Comparison of ENCODE assay signal across 19 cellular contexts in genomic region chr1:236440373-236440772, GRCh38. TPM values are rescaled to one million over a fixed set of nuclear protein-coding genes. Genes with fewer than 3 reads are reported as not detected.
DNase-seq lines count a peak whose midpoint lies in the region; ATAC-seq, FAIRE-seq and TF ChIP-seq lines count a peak whose summit lies in the region.
"Had no signal": no experiment of that assay in that cellular context is flagged by ENCODE, and none has a peak within 500 bp of the region (broad histone marks: within the 10 kb centered on the region; RNA-seq: fewer than 3 reads in every experiment).

No MANE protein-coding gene starts in this region.

- H3K9me2 ChIP-seq in hepatocyte (replicated peaks; ENCODE audit: insufficient read depth) = no peaks in the 10 kb centered on the region

- no peak overlapping the region for H2AFZ ChIP-seq in hepatocyte

- no peaks in the 10 kb centered on the region for H3K79me2 ChIP-seq in hepatocyte

- TF ChIP-seq POLR2A in GM12892 (IDR thresholded peaks at IDR 0.05; ENCODE audit: low read depth, low read length) = no peak
- no peak for TF ChIP-seq POLR2A in spleen (IDR thresholded peaks at IDR 0.05)

- peak; percentile 57 for FAIRE-seq in GM12892 (lab: Jason Lieb, UNC)
- FAIRE-seq: D721Med, GM12891, GM18507 had no signal

- peak overlapping the region; percentile 37 for H3K4me2 ChIP-seq in hepatocyte
- H3K4me2 ChIP-seq: BLaER1 treated with 17β-estradiol and CSF1 and Interleukin-3, amounts not matched to agents 10 nM and 100 nM had no signal

- peaks cover 4% of the 10 kb centered on the region for H3K36me3 ChIP-seq in hepatocyte (replicated peaks; ENCODE audit: insufficient read depth, low read depth)
- H3K36me3 ChIP-seq in spleen = no peaks in the 10 kb centered on the region
- H3K36me3 ChIP-seq: BLaER1 treated with 17β-estradiol and CSF1 and Interleukin-3, amounts not matched to agents 10 nM and 100 nM had no signal

- intact Hi-C loops in spleen (cut with DNase I; ENCODE audit: low total_unique reads) = no loop called here

- H3K9me3 ChIP-seq in hepatocyte (ENCODE audit: low read depth) (no peaks in the 10 kb centered on the region), spleen (peaks cover 0 to 16% (median 2%) of the 10 kb centered on the region in 8 donors)

- 71% methylated on average over 2 of the region's 2 CpGs for WGBS in hepatocyte (ENCODE audit: low lambda C conversion rate, missing lambda C conversion rate)
- 69 to 85% (median 77%) methylated on average over 2 of the region's 2 CpGs for WGBS in spleen, 5 donors

- DNase-seq in GM12892 (ENCODE audit: insufficient read length) = no peak
- no peak for DNase-seq in hepatocyte (ENCODE audit: low spot score)
- no peak for DNase-seq in spleen
- DNase-seq: 8988T; AML-193; Calu3; CD4-positive, alpha-beta T cell; CD8-positive, alpha-beta T cell; DMS79 treated with DMSO at 0.1 percent for 48 hours; GF-D8 had no signal

- TF ChIP-seq CTCF in hepatocyte (IDR thresholded peaks at IDR 0.05; ENCODE audit: poor library complexity) (no peak), spleen (IDR thresholded peaks at IDR 0.05 in 8 of 11, conservative IDR thresholded peaks at IDR 0.05 in 3 of 11) (no peak)

- H3K4me1 ChIP-seq in hepatocyte (ENCODE audit: insufficient read depth) (no peaks in the 10 kb centered on the region), spleen (no peaks in the 10 kb centered on the region)
- H3K4me1 ChIP-seq: BLaER1 treated with 17β-estradiol and CSF1 and Interleukin-3, amounts not matched to agents 10 nM and 100 nM had no signal

- no peaks in the 10 kb centered on the region for H4K20me1 ChIP-seq in hepatocyte (ENCODE audit: insufficient read depth, poor library complexity, severe bottlenecking)
- H4K20me1 ChIP-seq: BLaER1 treated with 17β-estradiol and CSF1 and Interleukin-3, amounts not matched to agents 10 nM and 100 nM had no signal

- no peak overlapping the region for H3K4me3 ChIP-seq in hepatocyte
- H3K4me3 ChIP-seq in spleen = no peak overlapping the region
- H3K4me3 ChIP-seq: BLaER1 treated with 17β-estradiol and CSF1 and Interleukin-3, amounts not matched to agents 10 nM and 100 nM had no signal

- H3K27me3 ChIP-seq in hepatocyte (no peaks in the 10 kb centered on the region), spleen (replicated peaks in 1 of 7) (no peaks in the 10 kb centered on the region)
- H3K27me3 ChIP-seq: BLaER1 treated with 17β-estradiol and CSF1 and Interleukin-3, amounts not matched to agents 10 nM and 100 nM had no signal

- no peak for ATAC-seq in HG03439 (IDR thresholded peaks at IDR 0.05; ENCODE audit: unreplicated experiment)
- no peak for ATAC-seq in GM21381 (IDR thresholded peaks at IDR 0.05; ENCODE audit: unreplicated experiment)
- ATAC-seq: CD8-positive, alpha-beta T cell had no signal

- H3K27ac ChIP-seq in hepatocyte = no peak overlapping the region
- no peak overlapping the region for H3K27ac ChIP-seq in spleen
- H3K27ac ChIP-seq: BLaER1 treated with 17β-estradiol and CSF1 and Interleukin-3, amounts not matched to agents 10 nM and 100 nM; C4-2B had no signal

RNA-seq across cellular contexts. Expression of gene EDARADD, which starts 46.3 kb away (rescaled TPM):
- 1.7 TPM for polyA plus RNA-seq in GM12892 (2012; ENCODE audit: missing spikeins)
- total RNA-seq in hepatocyte = 2.4 and 4.5 TPM in 2 replicates
- 1.3 and 1.7 TPM in 2 replicates for polyA plus RNA-seq in hepatocyte
- 1 to 10 TPM; 1.4 to 7.4 (median 2.6) TPM for total RNA-seq in spleen
- polyA plus RNA-seq in spleen = under 1 TPM; 0.22 to 0.42 (median 0.41) TPM
- total RNA-seq: B cell had no signal
- polyA plus RNA-seq: BJ had no signal
